8 cellular contexts compared by ENCODE assay signal in genomic region chr6:6851059-6851658, GRCh38.
DNase-seq lines count a peak whose midpoint lies in the region; ATAC-seq lines count a peak whose summit lies in the region.

No MANE protein-coding gene starts in this region.

- peak overlapping the region; percentile 34 for H3K27ac ChIP-seq in CD8-positive, alpha-beta memory T cell (ENCODE audit: low read depth, low read length)

- H3K9me3 Mint-ChIP-seq in CD8-positive, alpha-beta memory T cell: peaks cover 4 to 12% (median 7%) of the 10 kb centered on the region in 5 donors
- H3K9me3 Mint-ChIP-seq in activated naive CD4-positive, alpha-beta T cell treated with anti-CD3 and anti-CD28 coated beads for 36 hours: peaks cover 4% of the 10 kb centered on the region
- peaks cover 4% of the 10 kb centered on the region for H3K9me3 Mint-ChIP-seq in activated naive CD4-positive, alpha-beta T cell treated with anti-CD3 and anti-CD28 coated beads, Interleukin-2, amount 10 ng/mL, durations not matched to agents 7 days and 5 days

- peaks cover 8 to 23% of the 10 kb centered on the region in 2 donors for H3K27me3 Mint-ChIP-seq in CD8-positive, alpha-beta memory T cell
- H3K27me3 Mint-ChIP-seq in activated naive CD4-positive, alpha-beta T cell treated with anti-CD3 and anti-CD28 coated beads for 36 hours (ENCODE audit: low read depth): no peaks in the 10 kb centered on the region
- peaks cover 15% of the 10 kb centered on the region for H3K27me3 Mint-ChIP-seq in activated naive CD4-positive, alpha-beta T cell treated with anti-CD3 and anti-CD28 coated beads, Interleukin-2, amount 10 ng/mL, durations not matched to agents 7 days and 5 days

- no peak for DNase-seq in CD8-positive, alpha-beta memory T cell
- peak; percentile 97 for DNase-seq in NCI-H2029 treated with DMSO at 0.1 percent for 48 hours (lab: John Stamatoyannopoulos, UW)
- DNase-seq in epidermal melanocyte (ENCODE audit: insufficient read length, low spot score): peak; percentile 29
- peak; percentile 90 for DNase-seq in myocyte (ENCODE audit: low read depth)
- DNase-seq in activated naive CD4-positive, alpha-beta T cell treated with anti-CD3 and anti-CD28 coated beads for 36 hours: no peak
- DNase-seq in activated naive CD4-positive, alpha-beta T cell treated with anti-CD3 and anti-CD28 coated beads, Interleukin-2, amount 10 ng/mL, durations not matched to agents 7 days and 5 days: no peak

- peaks cover 2% of the 10 kb centered on the region in 3 donors for H3K4me1 Mint-ChIP-seq in CD8-positive, alpha-beta memory T cell
- peaks cover 9% of the 10 kb centered on the region for H3K4me1 Mint-ChIP-seq in activated naive CD4-positive, alpha-beta T cell treated with anti-CD3 and anti-CD28 coated beads for 36 hours (ENCODE audit: low read depth)
- peaks cover 2% of the 10 kb centered on the region for H3K4me1 Mint-ChIP-seq in activated naive CD4-positive, alpha-beta T cell treated with anti-CD3 and anti-CD28 coated beads, Interleukin-2, amount 10 ng/mL, durations not matched to agents 7 days and 5 days

- peaks cover 0 to 8% (median 0%) of the 10 kb centered on the region in 3 donors for H3K36me3 Mint-ChIP-seq in CD8-positive, alpha-beta memory T cell
- H3K36me3 Mint-ChIP-seq in activated naive CD4-positive, alpha-beta T cell treated with anti-CD3 and anti-CD28 coated beads for 36 hours (ENCODE audit: low read depth): no peaks in the 10 kb centered on the region
- no peaks in the 10 kb centered on the region for H3K36me3 Mint-ChIP-seq in activated naive CD4-positive, alpha-beta T cell treated with anti-CD3 and anti-CD28 coated beads, Interleukin-2, amount 10 ng/mL, durations not matched to agents 7 days and 5 days

- H3K27ac Mint-ChIP-seq in CD8-positive, alpha-beta memory T cell: no peak overlapping the region
- no peak overlapping the region for H3K27ac Mint-ChIP-seq in activated naive CD4-positive, alpha-beta T cell treated with anti-CD3 and anti-CD28 coated beads for 36 hours
- no peak overlapping the region for H3K27ac Mint-ChIP-seq in activated naive CD4-positive, alpha-beta T cell treated with anti-CD3 and anti-CD28 coated beads, Interleukin-2, amount 10 ng/mL, durations not matched to agents 7 days and 5 days

- ATAC-seq in GM21786 (IDR thresholded peaks at IDR 0.05; ENCODE audit: unreplicated experiment) (no peak), HG02981 (IDR thresholded peaks at IDR 0.05; ENCODE audit: unreplicated experiment) (no peak)

- CTCF ChIA-PET in CD8-positive, alpha-beta memory T cell (lab: Charles Lee): interaction anchor here (0.8 kb wide), 1 partner anchor 10 kb away, joined by 3 read pairs; no protein-coding TSS in a partner anchor
- CTCF ChIA-PET in activated naive CD4-positive, alpha-beta T cell treated with anti-CD3 and anti-CD28 coated beads for 36 hours (lab: Charles Lee): no interaction called here
- CTCF ChIA-PET in activated naive CD4-positive, alpha-beta T cell treated with anti-CD3 and anti-CD28 coated beads, Interleukin-2, amount 10 ng/mL, durations not matched to agents 7 days and 5 days (lab: Charles Lee): no interaction called here

- peaks cover 2% of the 10 kb centered on the region for H3K4me1 ChIP-seq in CD8-positive, alpha-beta memory T cell (ENCODE audit: insufficient read depth, low read length)

- no peaks in the 10 kb centered on the region for H3K36me3 ChIP-seq in CD8-positive, alpha-beta memory T cell (ENCODE audit: insufficient read depth, low read length)

- intact Hi-C loops in activated naive CD4-positive, alpha-beta T cell treated with anti-CD3 and anti-CD28 coated beads for 36 hours (cut with micrococcal nuclease): no loop called here

- no peaks in the 10 kb centered on the region for H3K9me3 ChIP-seq in CD8-positive, alpha-beta memory T cell (ENCODE audit: low read length)

- H3K27me3 ChIP-seq in CD8-positive, alpha-beta memory T cell (ENCODE audit: insufficient read depth, low read length, poor library complexity, severe bottlenecking): no peaks in the 10 kb centered on the region

- POLR2A ChIA-PET in CD8-positive, alpha-beta memory T cell (lab: Charles Lee): no interaction called here

- H3K4me3 Mint-ChIP-seq in CD8-positive, alpha-beta memory T cell: no peak overlapping the region
- no peak overlapping the region for H3K4me3 Mint-ChIP-seq in activated naive CD4-positive, alpha-beta T cell treated with anti-CD3 and anti-CD28 coated beads for 36 hours
- no peak overlapping the region for H3K4me3 Mint-ChIP-seq in activated naive CD4-positive, alpha-beta T cell treated with anti-CD3 and anti-CD28 coated beads, Interleukin-2, amount 10 ng/mL, durations not matched to agents 7 days and 5 days

- no peak overlapping the region for H3K4me3 ChIP-seq in CD8-positive, alpha-beta memory T cell (ENCODE audit: low read length)

Comparison
In these comparisons a context has a peak if more than half of its experiments do, and no peak if none do; other contexts are left out.
1. DNase-seq: peak in NCI-H2029 treated with DMSO at 0.1 percent for 48 hours (single experiment), epidermal melanocyte (single experiment) and myocyte (single experiment); none in CD8-positive, alpha-beta memory T cell (0 of 5), activated naive CD4-positive, alpha-beta T cell treated with anti-CD3 and anti-CD28 coated beads for 36 hours (single experiment) and activated naive CD4-positive, alpha-beta T cell treated with anti-CD3 and anti-CD28 coated beads, Interleukin-2, amount 10 ng/mL, durations not matched to agents 7 days and 5 days (single experiment).